In genomic region chr3:36957862-36958686, GRCh38 we compare ENCODE assay signal across 1 cellular context.
TF ChIP-seq lines count a peak whose summit lies in the region.

No MANE protein-coding gene starts in this region.

TF ChIP-seq in K562, 482 proteins besides CTCF, POLR2A, EP300 and RAD21 (continued from another document and continues in another):
- TF ChIP-seq ZMIZ1 (IDR thresholded peaks at IDR 0.05; ENCODE audit: low read depth in 2 of 2, low read length in 2 of 2), result peak in 1 of 2 experiments; percentile 89; a peak in 2 of 4 replicates
- no peak for TF ChIP-seq ZNF655 (CRISPR knock-in tag; IDR thresholded peaks at IDR 0.05)
- TF ChIP-seq CHAMP1 (IDR thresholded peaks at IDR 0.05), result peak; percentile 80
- TF ChIP-seq ATF1 (CRISPR knock-in tag; IDR thresholded peaks at IDR 0.05), result no peak
- peak; percentile 71 for TF ChIP-seq ATF1 (tag; IDR thresholded peaks at IDR 0.05)
- TF ChIP-seq CBFA2T2 (conservative IDR thresholded peaks at IDR 0.05), result peak; percentile 99
- TF ChIP-seq PHB2 (IDR thresholded peaks at IDR 0.05; ENCODE audit: low read depth), result peak; percentile 90
- peak; percentile 98 for TF ChIP-seq POLR2AphosphoS5 (IDR thresholded peaks at IDR 0.05; ENCODE audit: control insufficient read depth, insufficient read depth, low read depth, low read length)
- no peak for TF ChIP-seq ZNF778 (CRISPR knock-in tag; IDR thresholded peaks at IDR 0.05)
- no peak for TF ChIP-seq BRF2 (IDR thresholded peaks at IDR 0.05; ENCODE audit: borderline replicate concordance, insufficient read depth, insufficient read length)
- no peak for TF ChIP-seq HNRNPH1 (optimal IDR thresholded peaks at IDR 0.05; ENCODE audit: low read depth, low read length)
- TF ChIP-seq PRDM10 (IDR thresholded peaks at IDR 0.05; ENCODE audit: partially characterized antibody), result peak; percentile 76
- peak; percentile 99 for TF ChIP-seq MEIS2 (IDR thresholded peaks at IDR 0.05; ENCODE audit: partially characterized antibody)
- no peak; the same call in 1 of the 2 replicates for TF ChIP-seq GMEB1 (CRISPR knock-in tag; IDR thresholded peaks at IDR 0.05)
- peak; percentile 48; the same call in 1 of the 2 replicates for TF ChIP-seq HEY1 (CRISPR knock-in tag; IDR thresholded peaks at IDR 0.05; ENCODE audit: borderline replicate concordance)
- TF ChIP-seq NFE2L1 (tag; IDR thresholded peaks at IDR 0.05; ENCODE audit: borderline replicate concordance, low read depth), result no peak; the same call in 1 of the 2 replicates
- TF ChIP-seq HMGN3 (IDR thresholded peaks at IDR 0.05; ENCODE audit: borderline replicate concordance, extremely low read depth, insufficient read length, low read depth, low read length), result peak; percentile 76
- 0 out of 2 replicates have a peak, but pooled peaks have one; percentile 21 for TF ChIP-seq ZNF589 (CRISPR knock-in tag; IDR thresholded peaks at IDR 0.05; ENCODE audit: low read depth)
- peak; percentile 90 for TF ChIP-seq ZNF316 (IDR thresholded peaks at IDR 0.05)
- TF ChIP-seq ZNF239 (CRISPR knock-in tag; IDR thresholded peaks at IDR 0.05), result peak; percentile 16; the same call in 1 of the 2 replicates
- TF ChIP-seq ETV6 (IDR thresholded peaks at IDR 0.05; ENCODE audit: borderline replicate concordance in 1 of 2, low read depth in 2 of 2, low read length in 1 of 2), result peak in 1 of 2 experiments; percentile 39; a peak in 1 of 4 replicates
- no peak for TF ChIP-seq ETV6 (CRISPR knock-in tag; IDR thresholded peaks at IDR 0.05; ENCODE audit: borderline replicate concordance)
- no peak for TF ChIP-seq RBM15 (IDR thresholded peaks at IDR 0.05; ENCODE audit: insufficient read depth, low read length)
- TF ChIP-seq BCLAF1 (IDR thresholded peaks at IDR 0.05; ENCODE audit: borderline replicate concordance in 1 of 2, control insufficient read depth in 1 of 2, low read depth in 2 of 2, low read length in 1 of 2), result peak in 1 of 2 experiments; percentile 55; a peak in 1 of 4 replicates
- TF ChIP-seq GATA2 (CRISPR knock-in tag; IDR thresholded peaks at IDR 0.05), result peak; percentile 85
- TF ChIP-seq MAFF (IDR thresholded peaks at IDR 0.05; ENCODE audit: low read length), result peak; percentile 72; the same call in 1 of the 2 replicates
- no peak for TF ChIP-seq ZNF121 (CRISPR knock-in tag; conservative IDR thresholded peaks at IDR 0.05)
- TF ChIP-seq ARNT (IDR thresholded peaks at IDR 0.05), result peak; percentile 94 to 98
- TF ChIP-seq FOS (IDR thresholded peaks at IDR 0.05; ENCODE audit: extremely low read depth, insufficient read length), result peak; percentile 82
- peak; percentile 97 for TF ChIP-seq PML (IDR thresholded peaks at IDR 0.05; ENCODE audit: low read length)
- peak; percentile 100 for TF ChIP-seq DPF2 (IDR thresholded peaks at IDR 0.05)
- TF ChIP-seq CCNT2 (IDR thresholded peaks at IDR 0.05; ENCODE audit: borderline replicate concordance, extremely low read depth, insufficient read length, low read depth, low read length), result peak; percentile 98
- TF ChIP-seq VEZF1 (CRISPR knock-in tag; IDR thresholded peaks at IDR 0.05), result peak; percentile 66
- no peak for TF ChIP-seq FOXJ3 (CRISPR knock-in tag; IDR thresholded peaks at IDR 0.05)
- peak; percentile 70; the same call in 1 of the 2 replicates for TF ChIP-seq ESRRA (IDR thresholded peaks at IDR 0.05; ENCODE audit: borderline replicate concordance, low read depth)
- no peak for TF ChIP-seq COPS2 (conservative IDR thresholded peaks at IDR 0.05)
- peak; percentile 68; the same call in 1 of the 2 replicates for TF ChIP-seq HDGF (IDR thresholded peaks at IDR 0.05)
- TF ChIP-seq ZNF444 (CRISPR knock-in tag; IDR thresholded peaks at IDR 0.05), result peak; percentile 40; the same call in 1 of the 2 replicates
- TF ChIP-seq CBFA2T3 (IDR thresholded peaks at IDR 0.05), result peak; percentile 100
- TF ChIP-seq STAT5A (IDR thresholded peaks at IDR 0.05; ENCODE audit: borderline replicate concordance, low read length), result peak; percentile 92
- TF ChIP-seq ARID1B (IDR thresholded peaks at IDR 0.05), result peak; percentile 100
- peak; percentile 86 for TF ChIP-seq ATF7 (IDR thresholded peaks at IDR 0.05)
- peak; percentile 94 for TF ChIP-seq MITF (IDR thresholded peaks at IDR 0.05)
